Comparison of ENCODE assay signal across 9 cellular contexts in the genomic region with DNA sequence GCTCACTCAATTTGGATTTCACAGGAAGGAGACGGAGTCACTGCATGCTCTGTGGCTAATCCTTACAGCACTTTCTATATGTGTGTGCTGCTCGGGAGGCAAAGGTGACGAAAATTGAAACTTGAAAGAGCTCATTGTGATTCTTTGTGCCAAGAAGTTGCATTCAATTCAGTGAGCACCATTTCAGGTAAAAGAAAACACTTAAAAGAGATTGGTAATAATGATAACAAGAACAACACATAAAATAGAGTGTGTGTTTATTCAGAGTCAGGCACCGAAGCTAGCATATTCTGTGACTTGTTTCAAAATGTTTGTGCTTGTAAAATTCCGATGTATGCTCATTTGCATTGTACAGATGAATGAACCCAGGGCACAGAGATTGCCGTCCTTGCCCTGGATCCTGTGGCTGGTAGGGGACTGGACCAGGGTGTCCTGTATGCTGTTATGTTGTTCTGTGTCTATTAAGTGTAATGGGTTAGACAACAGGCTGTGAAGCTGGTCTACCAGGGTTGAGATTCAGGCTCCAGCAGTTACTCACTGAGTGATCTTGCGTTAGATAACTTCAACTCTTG.
DNase-seq lines count a peak whose midpoint lies in the region; ATAC-seq and TF ChIP-seq lines count a peak whose summit lies in the region.
"Had no signal": no experiment of that assay in that cellular context is flagged by ENCODE, and none has a peak within 500 bp of the region (broad histone marks: within the 10 kb centered on the region; RNA-seq: fewer than 3 reads in every experiment).

No MANE protein-coding gene starts in this region.

- no peak for TF ChIP-seq CTCF in GM12865 (IDR thresholded peaks at IDR 0.05; ENCODE audit: insufficient read depth, low read depth, low read length, missing control alignments)
- TF ChIP-seq CTCF in osteocyte (IDR thresholded peaks at IDR 0.05): no peak

- peak overlapping the region; percentile 30 for H3K4me3 ChIP-seq in GM12865 (ENCODE audit: low read depth, low read length)
- H3K4me3 ChIP-seq in SK-N-MC: peak overlapping the region; percentile 30; the same call in 1 of the 2 replicates

- H3K9me3 Mint-ChIP-seq in osteocyte (ENCODE audit: unreplicated experiment): no peaks in the 10 kb centered on the region

- H3K4me1 Mint-ChIP-seq in osteocyte (ENCODE audit: unreplicated experiment): no peaks in the 10 kb centered on the region

- H3K9ac ChIP-seq in SK-N-MC (ENCODE audit: insufficient read length): no peak overlapping the region

- DNase-seq in GM12865 (ENCODE audit: low read depth): peak; percentile 87
- no peak for DNase-seq in SK-N-MC (ENCODE audit: low read depth, low spot score)
- no peak for DNase-seq in osteocyte (ENCODE audit: extremely low spot score, unreplicated experiment)
- no peak for DNase-seq in DMS53 treated with DMSO at 0.1 percent for 48 hours (lab: John Stamatoyannopoulos, UW; ENCODE audit: unreplicated experiment)
- no peak for DNase-seq in activated gamma-delta T cell (lab: John Stamatoyannopoulos, UW)
- DNase-seq in anterior cingulate cortex (lab: John Stamatoyannopoulos, UW): no peak

- no peak overlapping the region for H3K27ac Mint-ChIP-seq in osteocyte (ENCODE audit: unreplicated experiment)

- H3K27me3 Mint-ChIP-seq in osteocyte (ENCODE audit: unreplicated experiment): peaks cover 62% of the 10 kb centered on the region

- ATAC-seq in GM19035 (IDR thresholded peaks at IDR 0.05; ENCODE audit: unreplicated experiment) (peak; percentile 83), HG02870 (IDR thresholded peaks at IDR 0.05; ENCODE audit: unreplicated experiment) (peak; percentile 84)

- H3K36me3 Mint-ChIP-seq in osteocyte (ENCODE audit: unreplicated experiment): no peaks in the 10 kb centered on the region
- H3K36me3 Mint-ChIP-seq: brain had no signal

- no peaks in the 10 kb centered on the region for H3K36me3 ChIP-seq in SK-N-MC (ENCODE audit: insufficient read depth, low read length)

- no peak overlapping the region for H3K4me3 Mint-ChIP-seq in osteocyte (ENCODE audit: unreplicated experiment)
- H3K4me3 Mint-ChIP-seq: brain had no signal

- H3K27ac ChIP-seq in SK-N-MC: no peak overlapping the region

- no peaks in the 10 kb centered on the region for H3K9me3 ChIP-seq in SK-N-MC (ENCODE audit: low read depth, low read length)
